Comparison of ENCODE assay signal across 31 cellular contexts in genomic region chr7:90303241-90303640, GRCh38. TPM values are rescaled to one million over a fixed set of nuclear protein-coding genes. Genes with fewer than 3 reads are reported as not detected.
"Had no signal": no experiment of that assay in that cellular context is flagged by ENCODE, and none has a peak within 500 bp of the region (broad histone marks: within the 10 kb centered on the region; RNA-seq: fewer than 3 reads in every experiment).

No MANE protein-coding gene starts in this region.

- H3K4me3 ChIP-seq: adrenal gland, ascending aorta, breast epithelium, cardiac muscle cell, colonic mucosa, esophagus squamous epithelium, gastrocnemius medialis, heart left ventricle had no signal

- ATAC-seq: activated naive CD8-positive, alpha-beta T cell treated with anti-CD3 and anti-CD28 coated beads, Interleukin-2, amount 50 U/mL, for 24 hours; activated T-cell treated with anti-CD3 and anti-CD28 coated beads, Interleukin-2, amount 50 U/mL, for 4 hours; activated T-helper 17 cell treated with anti-CD3 and anti-CD28 coated beads, Interleukin-2, amount 50 U/mL, for 72 hours; foreskin keratinocyte; gastrocnemius medialis; heart left ventricle; T-helper 17 cell; WTC11 had no signal

- FAIRE-seq: endometrium, endothelial cell of umbilical vein had no signal

- DNase-seq: activated CD4-positive, alpha-beta memory T cell treated with anti-CD3 and anti-CD28 coated beads, Interleukin-2, amount 10 ng/mL, durations not matched to agents 7 days and 5 days; activated CD4-positive, alpha-beta T cell treated with anti-CD3 and anti-CD28 coated beads for 1 hour; activated CD4-positive, alpha-beta T cell treated with anti-CD3 and anti-CD28 coated beads for 4 hours; activated CD4-positive, alpha-beta T cell treated with anti-CD3 and anti-CD28 coated beads, Interleukin-2, amount 10 ng/mL, durations not matched to agents 7 days and 5 days; activated CD4-positive, alpha-beta T cell treated with anti-CD3 and anti-CD28 coated beads, Interleukin-2, amount 50 U/mL, for 4 hours; activated effector memory CD4-positive, alpha-beta T cell treated with anti-CD3 and anti-CD28 coated beads, Interleukin-2, amount 50 U/mL, for 16 hours; activated naive CD4-positive, alpha-beta T cell treated with anti-CD3 and anti-CD28 coated beads for 36 hours; activated naive CD8-positive, alpha-beta T cell treated with anti-CD3 and anti-CD28 coated beads for 36 hours; activated naive CD8-positive, alpha-beta T cell treated with anti-CD3 and anti-CD28 coated beads, Interleukin-2, amount 50 U/mL, for 24 hours; activated T-cell treated with anti-CD3 and anti-CD28 coated beads, Interleukin-2, amount 50 U/mL, for 4 hours; adrenal gland; amygdala; central memory CD4-positive, alpha-beta T cell; cerebellar nuclear complex; colonic mucosa; effector CD8-positive, alpha-beta T cell; esophagus squamous epithelium; foreskin keratinocyte; gastrocnemius medialis; glutamatergic neuron; heart left ventricle; T-helper 1 cell; T-helper 17 cell had no signal

RNA-seq across cellular contexts. Expression of gene FAM237B, which starts 17.9 kb away (rescaled TPM):
- total RNA-seq: activated CD4-positive, alpha-beta memory T cell treated with anti-CD3 and anti-CD28 coated beads, Interleukin-2, amount 10 ng/mL, durations not matched to agents 7 days and 5 days; activated CD4-positive, alpha-beta T cell treated with anti-CD3 and anti-CD28 coated beads, Interleukin-2, amount 10 ng/mL, durations not matched to agents 7 days and 5 days; activated naive CD4-positive, alpha-beta T cell treated with anti-CD3 and anti-CD28 coated beads for 36 hours; activated naive CD8-positive, alpha-beta T cell treated with anti-CD3 and anti-CD28 coated beads for 36 hours; activated T-cell treated with anti-CD3 and anti-CD28 coated beads, Interleukin-2, amount 50 U/mL, for 4 hours; activated T-helper 17 cell treated with anti-CD3 and anti-CD28 coated beads, Interleukin-2, amount 50 U/mL, for 72 hours; adrenal gland; ascending aorta; cardiac muscle cell; colonic mucosa; dermis microvascular lymphatic vessel endothelial cell; endothelial cell of umbilical vein; esophagus squamous epithelium; foreskin keratinocyte; gastrocnemius medialis; heart left ventricle; T-helper 17 cell; WTC11 had no signal

RNA-seq across cellular contexts. Expression of gene CFAP69, which starts 58.3 kb away (rescaled TPM):
- total RNA-seq: activated CD4-positive, alpha-beta memory T cell treated with anti-CD3 and anti-CD28 coated beads, Interleukin-2, amount 10 ng/mL, durations not matched to agents 7 days and 5 days; activated CD4-positive, alpha-beta T cell treated with anti-CD3 and anti-CD28 coated beads, Interleukin-2, amount 10 ng/mL, durations not matched to agents 7 days and 5 days had no signal
